In genomic region chr5:68240771-68241170, GRCh38 we compare ENCODE assay signal across 10 cellular contexts. TPM values are rescaled to one million over a fixed set of nuclear protein-coding genes. Genes with fewer than 3 reads are reported as not detected.
DNase-seq lines count a peak whose midpoint lies in the region; ATAC-seq and TF ChIP-seq lines count a peak whose summit lies in the region.
"Had no signal": no experiment of that assay in that cellular context is flagged by ENCODE, and none has a peak within 500 bp of the region (broad histone marks: within the 10 kb centered on the region; RNA-seq: fewer than 3 reads in every experiment).

No MANE protein-coding gene starts in this region.

- no peak for TF ChIP-seq EP300 in transverse colon (IDR thresholded peaks at IDR 0.05; ENCODE audit: low read depth)

- in situ Hi-C loops in transverse colon (cut with MboI; ENCODE audit: low pct_ligation_motif_present in 1 of 4, low pct_unique_long_range_greater_than_20kb in 1 of 4, low sequenced_read_pairs in 3 of 4): no loop called here

- no peaks in the 10 kb centered on the region for H3K9me3 Mint-ChIP-seq in activated naive CD4-positive, alpha-beta T cell treated with anti-CD3 and anti-CD28 coated beads, Interleukin-2, amount 10 ng/mL, durations not matched to agents 7 days and 5 days
- no peaks in the 10 kb centered on the region for H3K9me3 Mint-ChIP-seq in activated naive CD8-positive, alpha-beta T cell treated with anti-CD3 and anti-CD28 coated beads, Interleukin-2, amount 10 ng/mL, durations not matched to agents 7 days and 5 days
- H3K9me3 Mint-ChIP-seq in mesothelial cell of epicardium: no peaks in the 10 kb centered on the region

- H3K4me3 ChIP-seq in transverse colon: no peak overlapping the region
- H3K4me3 ChIP-seq: K562 had no signal

- no peaks in the 10 kb centered on the region for H3K9me3 ChIP-seq in transverse colon

- H3K27ac Mint-ChIP-seq in activated naive CD4-positive, alpha-beta T cell treated with anti-CD3 and anti-CD28 coated beads, Interleukin-2, amount 10 ng/mL, durations not matched to agents 7 days and 5 days: peak overlapping the region; percentile 43
- peak overlapping the region; percentile 68 for H3K27ac Mint-ChIP-seq in activated naive CD8-positive, alpha-beta T cell treated with anti-CD3 and anti-CD28 coated beads, Interleukin-2, amount 10 ng/mL, durations not matched to agents 7 days and 5 days
- peak overlapping the region; percentile 1 for H3K27ac Mint-ChIP-seq in mesothelial cell of epicardium

- H3K4me3 Mint-ChIP-seq in activated naive CD4-positive, alpha-beta T cell treated with anti-CD3 and anti-CD28 coated beads, Interleukin-2, amount 10 ng/mL, durations not matched to agents 7 days and 5 days: no peak overlapping the region
- H3K4me3 Mint-ChIP-seq in activated naive CD8-positive, alpha-beta T cell treated with anti-CD3 and anti-CD28 coated beads, Interleukin-2, amount 10 ng/mL, durations not matched to agents 7 days and 5 days: peak overlapping the region; percentile 53
- H3K4me3 Mint-ChIP-seq in mesothelial cell of epicardium: no peak overlapping the region

- H3K36me3 ChIP-seq in transverse colon: no peaks in the 10 kb centered on the region

- H3K4me1 ChIP-seq in transverse colon: peaks cover 17 to 94% (median 56%) of the 10 kb centered on the region in 4 donors

- CTCF ChIA-PET in activated naive CD4-positive, alpha-beta T cell treated with anti-CD3 and anti-CD28 coated beads, Interleukin-2, amount 10 ng/mL, durations not matched to agents 7 days and 5 days (lab: Charles Lee): interaction anchor here (1.3 kb wide), 1 partner anchor 12 kb away, joined by 3 read pairs; no protein-coding TSS in a partner anchor
- CTCF ChIA-PET in GM10248 (lab: Yijun Ruan, JAX): interaction anchor here (1.3 kb wide), 1 partner anchor 15 kb away, joined by 6 read pairs; no protein-coding TSS in a partner anchor

- TF ChIP-seq POLR2A in transverse colon (IDR thresholded peaks at IDR 0.05): no peak

- H3K27ac ChIP-seq in transverse colon: peak overlapping the region; percentile 60 to 72 (median 66)

- ATAC-seq in activated naive CD8-positive, alpha-beta T cell treated with anti-CD3 and anti-CD28 coated beads, Interleukin-2, amount 10 ng/mL, durations not matched to agents 7 days and 5 days (ENCODE audit: low read depth): no peak
- ATAC-seq: K562 had no signal

- no peak for TF ChIP-seq CTCF in mesothelial cell of epicardium (IDR thresholded peaks at IDR 0.05; ENCODE audit: unreplicated experiment)
- no peak for TF ChIP-seq CTCF in transverse colon (IDR thresholded peaks at IDR 0.05)
- TF ChIP-seq CTCF in GM10248 (IDR thresholded peaks at IDR 0.05; ENCODE audit: control extremely low read depth, extremely low read depth, low read depth, missing control alignments): no peak

- intact Hi-C loops in transverse colon (cut with DNase I; ENCODE audit: low total_unique reads): loop anchor here (10.0 kb wide), 1 partner anchor 1236 kb away; no protein-coding TSS in a partner anchor

- no peaks in the 10 kb centered on the region for H3K27me3 Mint-ChIP-seq in activated naive CD4-positive, alpha-beta T cell treated with anti-CD3 and anti-CD28 coated beads, Interleukin-2, amount 10 ng/mL, durations not matched to agents 7 days and 5 days
- H3K27me3 Mint-ChIP-seq in activated naive CD8-positive, alpha-beta T cell treated with anti-CD3 and anti-CD28 coated beads, Interleukin-2, amount 10 ng/mL, durations not matched to agents 7 days and 5 days: no peaks in the 10 kb centered on the region
- H3K27me3 Mint-ChIP-seq in mesothelial cell of epicardium (ENCODE audit: low read depth): no peaks in the 10 kb centered on the region

- DNase-seq in activated naive CD4-positive, alpha-beta T cell treated with anti-CD3 and anti-CD28 coated beads, Interleukin-2, amount 10 ng/mL, durations not matched to agents 7 days and 5 days: no peak
- DNase-seq in activated naive CD4-positive, alpha-beta T cell treated with anti-CD3 and anti-CD28 coated beads, Interleukin-2, amount 50 U/mL, for 16 hours: no peak
- DNase-seq in activated naive CD8-positive, alpha-beta T cell treated with anti-CD3 and anti-CD28 coated beads, Interleukin-2, amount 10 ng/mL, durations not matched to agents 7 days and 5 days: no peak
- DNase-seq in mesothelial cell of epicardium (ENCODE audit: low spot score in 2 of 2, unreplicated experiment in 2 of 2) (no peak), transverse colon (no peak), UCSD-AML1 (lab: John Stamatoyannopoulos, UW; ENCODE audit: unreplicated experiment) (no peak), GM10248 (ENCODE audit: extremely low spot score) (no peak), T-helper 9 cell (no peak)
- DNase-seq: midbrain had no signal

- no peaks in the 10 kb centered on the region for H3K27me3 ChIP-seq in transverse colon

- 13 to 55% methylated on average over 1 of the region's 1 CpG for WGBS in transverse colon (ENCODE audit: low coverage in 1 of 2), 2 donors

- H3K4me1 Mint-ChIP-seq in activated naive CD4-positive, alpha-beta T cell treated with anti-CD3 and anti-CD28 coated beads, Interleukin-2, amount 10 ng/mL, durations not matched to agents 7 days and 5 days: peaks cover 71% of the 10 kb centered on the region
- peaks cover 63% of the 10 kb centered on the region for H3K4me1 Mint-ChIP-seq in activated naive CD8-positive, alpha-beta T cell treated with anti-CD3 and anti-CD28 coated beads, Interleukin-2, amount 10 ng/mL, durations not matched to agents 7 days and 5 days
- H3K4me1 Mint-ChIP-seq in mesothelial cell of epicardium: peaks cover 40% of the 10 kb centered on the region

- POLR2A ChIA-PET in activated naive CD8-positive, alpha-beta T cell treated with anti-CD3 and anti-CD28 coated beads, Interleukin-2, amount 10 ng/mL, durations not matched to agents 7 days and 5 days (lab: Charles Lee): interaction anchor here (0.6 kb wide), 1 partner anchor 32 kb away, joined by 4 read pairs; no protein-coding TSS in a partner anchor
- POLR2A ChIA-PET in GM10248 (lab: Yijun Ruan, JAX): no interaction called here

- peaks cover 20% of the 10 kb centered on the region for H3K36me3 Mint-ChIP-seq in activated naive CD4-positive, alpha-beta T cell treated with anti-CD3 and anti-CD28 coated beads, Interleukin-2, amount 10 ng/mL, durations not matched to agents 7 days and 5 days
- peaks cover 23% of the 10 kb centered on the region for H3K36me3 Mint-ChIP-seq in activated naive CD8-positive, alpha-beta T cell treated with anti-CD3 and anti-CD28 coated beads, Interleukin-2, amount 10 ng/mL, durations not matched to agents 7 days and 5 days
- H3K36me3 Mint-ChIP-seq in mesothelial cell of epicardium: no peaks in the 10 kb centered on the region

RNA-seq across cellular contexts. Expression of gene PIK3R1, which starts 25.2 kb away (rescaled TPM):
- 10 to 100 TPM; 86.5 to 86.8 TPM for total RNA-seq in activated naive CD8-positive, alpha-beta T cell treated with anti-CD3 and anti-CD28 coated beads, Interleukin-2, amount 10 ng/mL, durations not matched to agents 7 days and 5 days
- 77.3 to 80.4 TPM (median 79.0 TPM) in 3 replicates for total RNA-seq in mesothelial cell of epicardium
- 100 to 1,000 TPM in 1 of 4 donors, 10 to 100 TPM in 3; 44.9 to 222 (median 81.6) TPM for total RNA-seq in transverse colon

Comparison
In these comparisons a context has a peak if more than half of its experiments do, and no peak if none do; other contexts are left out.
1. H3K27ac Mint-ChIP-seq: peak in every context shown above with its lines; median percentile 68 in activated naive CD8-positive, alpha-beta T cell treated with anti-CD3 and anti-CD28 coated beads, Interleukin-2, amount 10 ng/mL, durations not matched to agents 7 days and 5 days; 43 in activated naive CD4-positive, alpha-beta T cell treated with anti-CD3 and anti-CD28 coated beads, Interleukin-2, amount 10 ng/mL, durations not matched to agents 7 days and 5 days; 1 in mesothelial cell of epicardium.